Comparison of ENCODE assay signal across 7 cellular contexts in the genomic region with DNA sequence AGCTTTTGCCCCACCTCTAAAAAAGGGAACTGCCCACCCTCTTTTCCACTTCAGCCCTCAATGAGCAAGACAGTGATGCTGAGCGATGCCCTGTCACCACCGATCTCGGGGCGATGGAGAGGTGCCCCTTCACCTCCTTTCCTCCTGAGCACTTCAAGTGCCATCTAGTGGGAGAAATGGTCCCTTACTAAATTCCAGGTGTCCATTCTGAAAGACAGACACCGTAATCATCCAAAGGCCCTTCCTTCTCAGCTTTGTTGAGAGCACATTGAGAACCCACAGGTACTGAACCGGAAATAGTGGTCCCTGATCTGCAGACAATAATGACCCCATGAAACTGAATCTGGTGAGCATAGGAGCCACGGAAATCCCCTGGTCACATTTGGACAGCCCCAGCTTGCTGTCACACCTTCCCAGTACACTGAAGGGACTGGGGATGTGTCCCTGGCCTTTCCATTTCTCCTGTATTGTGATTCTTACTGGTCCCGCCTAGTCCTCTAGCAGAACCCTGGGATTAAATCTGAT. TPM values are rescaled to one million over a fixed set of nuclear protein-coding genes. Genes with fewer than 3 reads are reported as not detected.
DNase-seq lines count a peak whose midpoint lies in the region; ATAC-seq, FAIRE-seq and TF ChIP-seq lines count a peak whose summit lies in the region.

No MANE protein-coding gene starts in this region.

- no peaks in the 10 kb centered on the region for H3K9me2 ChIP-seq in PC-3 (replicated peaks; ENCODE audit: low read length)

- POLR2A ChIA-PET in GM10248 (lab: Yijun Ruan, JAX) = no interaction called here
- POLR2A ChIA-PET in PC-3 (lab: Charles Lee; ENCODE audit: unreplicated experiment) = no interaction called here
- POLR2A ChIA-PET in GM12878 (lab: Charles Lee) = interaction anchor here (0.8 to 1.4 kb wide), 5 partner anchors 10 to 517 kb away, joined by 3 to 9 read pairs (median 3); no protein-coding TSS in a partner anchor

- CTCF ChIA-PET in GM10248 (lab: Yijun Ruan, JAX) (interaction anchor here (0.8 to 5.1 kb wide), 17 partner anchors 10 to 761 kb away, joined by 3 to 72 read pairs (median 5); no protein-coding TSS in a partner anchor), PC-3 (lab: Charles Lee) (interaction anchor here (0.6 kb wide), 1 partner anchor 221 kb away, joined by 3 read pairs; no protein-coding TSS in a partner anchor), GM12878 (lab: Yijun Ruan, JAX) (interaction anchor here (0.6 to 4.9 kb wide), 21 partner anchors 10 to 766 kb away, joined by 3 to 147 read pairs (median 5); a partner anchor contains a TSS)

- H3K9me3 ChIP-seq in PC-3 (ENCODE audit: low read length) (no peaks in the 10 kb centered on the region), GM12878 (replicated peaks; ENCODE audit: control insufficient read depth, insufficient read depth, low read length) (no peaks in the 10 kb centered on the region), thoracic aorta (no peaks in the 10 kb centered on the region)

- H3K9ac ChIP-seq in PC-3 (ENCODE audit: low read length) (no peak overlapping the region), GM12878 (ENCODE audit: control insufficient read depth, insufficient read depth, low read length) (no peak overlapping the region)

- whole genome bisulfite sequencing in GM12878 (ENCODE audit: insufficient coverage, insufficient replicate concordance, low lambda C conversion rate, missing lambda C conversion rate) = 13% methylated on average over 8 of the region's 8 CpGs

- H3K36me3 ChIP-seq in PC-3 (ENCODE audit: low read depth, low read length) = peaks cover 83% of the 10 kb centered on the region
- H3K36me3 ChIP-seq in GM12878 (ENCODE audit: control insufficient read depth in 2 of 2, insufficient read depth in 2 of 2, low read length in 1 of 2) = peaks cover 0 to 4% of the 10 kb centered on the region in 2 experiments
- H3K36me3 ChIP-seq in thoracic aorta = peaks cover 25% of the 10 kb centered on the region

- in situ Hi-C loops in GM12878 (cut with MboI) = loop anchor here (5.0 kb wide), 1 partner anchor 494 kb away; no protein-coding TSS in a partner anchor

- H3K27ac ChIP-seq in PC-3 (ENCODE audit: low read length) (no peak overlapping the region), GM12878 (ENCODE audit: control insufficient read depth, insufficient read depth) (peak overlapping the region; percentile 61), thoracic aorta (no peak overlapping the region)

- TF ChIP-seq EP300 in GM12878 (IDR thresholded peaks at IDR 0.05; ENCODE audit: borderline replicate concordance in 1 of 2, control insufficient read depth in 1 of 2, low read depth in 2 of 2, low read length in 2 of 2) = peak; percentile 89 to 90

- H3K4me2 ChIP-seq in PC-3 (ENCODE audit: low read length) = no peak overlapping the region
- H3K4me2 ChIP-seq in GM12878 (ENCODE audit: control insufficient read depth, insufficient read depth) = peak overlapping the region; percentile 77

- H3K79me2 ChIP-seq in PC-3 (ENCODE audit: low read length) (no peaks in the 10 kb centered on the region), GM12878 (ENCODE audit: control insufficient read depth, insufficient read depth, low read length) (no peaks in the 10 kb centered on the region)

- RAD21 ChIA-PET in GM12878 (lab: Charles Lee; ENCODE audit: unreplicated experiment) = interaction anchor here (0.8 to 5.5 kb wide), 12 partner anchors 9 to 516 kb away, joined by 3 to 91 read pairs (median 7); a partner anchor contains a TSS

- ATAC-seq in GM19455 (IDR thresholded peaks at IDR 0.05; ENCODE audit: unreplicated experiment) (peak; percentile 85), HG03342 (IDR thresholded peaks at IDR 0.05; ENCODE audit: unreplicated experiment) (peak; percentile 79), PC-3 (peak; percentile 66), GM12878 (peak; percentile 88), left colon (peak; percentile 57), thoracic aorta (ENCODE audit: insufficient number of reproducible peaks, low FRiP score, low read depth) (no peak)

- H3K27me3 ChIP-seq in PC-3 (ENCODE audit: low read length) (no peaks in the 10 kb centered on the region), GM12878 (replicated peaks in 1 of 2; ENCODE audit: control insufficient read depth in 2 of 2, insufficient read depth in 2 of 2, low read length in 1 of 2) (no peaks in the 10 kb centered on the region), thoracic aorta (replicated peaks; ENCODE audit: insufficient read depth) (no peaks in the 10 kb centered on the region)

- peak; percentile 73 for DNase-seq in GM10248 (ENCODE audit: extremely low spot score)
- DNase-seq in PC-3 = peak; percentile 68
- peak; percentile 93 for DNase-seq in GM12878 (ENCODE audit: low read depth, low spot score)
- peak in 1 of 2 donors; percentile 21 for DNase-seq in left colon
- no peak for DNase-seq in thoracic aorta (ENCODE audit: low spot score)

- H3K4me1 ChIP-seq in PC-3 (ENCODE audit: insufficient read depth, low read length) = no peaks in the 10 kb centered on the region
- H3K4me1 ChIP-seq in GM12878 (ENCODE audit: control insufficient read depth, insufficient read depth, low read length) = peaks cover 30% of the 10 kb centered on the region
- peaks cover 0 to 12% of the 10 kb centered on the region in 2 donors for H3K4me1 ChIP-seq in thoracic aorta (ENCODE audit: control insufficient read depth in 1 of 2, low read depth in 2 of 2)

- no peak overlapping the region for H2AFZ ChIP-seq in PC-3 (ENCODE audit: low read length)
- no peak overlapping the region; the same call in 1 of the 2 replicates for H2AFZ ChIP-seq in GM12878 (ENCODE audit: control insufficient read depth, low read depth, low read length)

- H3K4me3 ChIP-seq in PC-3 (ENCODE audit: low read length) (no peak overlapping the region), GM12878 (no peak overlapping the region), thoracic aorta (no peak overlapping the region)

- H3F3A ChIP-seq in PC-3 (ENCODE audit: low read length, unreplicated experiment) = no peaks in the 10 kb centered on the region

- peak; percentile 89 for TF ChIP-seq RAD21 in GM12878 (IDR thresholded peaks at IDR 0.05; ENCODE audit: insufficient read depth, low read depth, low read length)

- H4K20me1 ChIP-seq in PC-3 (ENCODE audit: low read length) = no peaks in the 10 kb centered on the region
- no peaks in the 10 kb centered on the region for H4K20me1 ChIP-seq in GM12878 (ENCODE audit: control insufficient read depth, insufficient read depth)

- BruUV-seq in PC-3 (replicated peaks; lab: Mats Ljungman, UMichigan) = no TSS peak
- no TSS peak for BruUV-seq in GM12878 (replicated peaks; lab: Mats Ljungman, UMichigan)

- no peak for TF ChIP-seq POLR2A in GM12878 (IDR thresholded peaks at IDR 0.05; ENCODE audit: low read depth, low read length)

- intact Hi-C loops in PC-3 (cut with micrococcal nuclease) = no loop called here
- intact Hi-C loops in GM12878 (cut with micrococcal nuclease; ENCODE audit: unreplicated experiment) = loop anchor here (1.0 to 2.0 kb wide), 3 partner anchors 17 to 491 kb away; a partner anchor contains a TSS
- intact Hi-C loops in left colon (cut with DNase I, micrococcal nuclease) = loop anchor here in 1 of 2 donors (10.0 kb wide), 1 partner anchor 487 kb away; no protein-coding TSS in a partner anchor

- TF ChIP-seq CTCF in GM10248 (IDR thresholded peaks at IDR 0.05; ENCODE audit: control extremely low read depth, extremely low read depth, low read depth, missing control alignments) = peak; percentile 62
- TF ChIP-seq CTCF in PC-3 (conservative IDR thresholded peaks at IDR 0.05; ENCODE audit: low read depth, low read length) = peak; percentile 86
- TF ChIP-seq CTCF in GM12878 (IDR thresholded peaks at IDR 0.05 in 2 of 3, conservative IDR thresholded peaks at IDR 0.05 in 1 of 3; ENCODE audit: control insufficient read depth in 2 of 3, extremely low read depth in 1 of 3, insufficient read depth in 1 of 3, low read depth in 3 of 3, low read length in 3 of 3) = peak; percentile 61 to 76 (median 74); a peak in 5 of 6 replicates
- TF ChIP-seq CTCF in thoracic aorta (IDR thresholded peaks at IDR 0.05) = peak; percentile 32

- SMC1A ChIA-PET in GM12878 (lab: Charles Lee; ENCODE audit: uncharacterized antibody, unreplicated experiment) = interaction anchor here (0.8 to 5.3 kb wide), 17 partner anchors 10 to 493 kb away, joined by 3 to 74 read pairs (median 4); a partner anchor contains a TSS

- FAIRE-seq in GM12878 (lab: Jason Lieb, UNC) = peak; percentile 95

RNA-seq across cellular contexts. Expression of a gene that starts 38.5 kb away (rescaled TPM):
- total RNA-seq in PC-3 (2014; rRNA removed) (10.4 and 13.0 TPM in 2 replicates), GM12878 (2014; rRNA removed) (14.9 and 19.3 TPM in 2 replicates), GM12878 (2014; rRNA removed; fragmentation: Illumina TruSeq; extraction: Trizol) (16.3 and 16.9 TPM in 2 replicates), GM12878 (2021) (12.3 and 14.2 TPM in 2 replicates), left colon (10 to 100 TPM; 13.5 to 16.2 TPM), thoracic aorta (10 to 100 TPM; 14.8 to 31.7 TPM)
- 13.7 and 14.0 TPM in 2 replicates for total RNA-seq in GM12878 (2013; cell fraction: nucleolus; rRNA removed)
- 6.8 TPM for polyA plus RNA-seq in GM12878 (2011; ENCODE audit: low read depth)
- polyA plus RNA-seq in GM12878 (2011; rRNA removed) (8.7 and 10.3 TPM in 2 replicates), GM12878 (2014; fragmentation: Illumina TruSeq; extraction: Trizol) (12.7 and 16.8 TPM in 2 replicates), GM12878 (2014; fragmentation: Nextera tagmentation; extraction: Ambion mirVana) (1 to 10 TPM; 1.4 to 3.7 TPM), GM12878 (2014; rRNA removed) (10.8 and 11.5 TPM in 2 replicates), GM12878 (2016; fragmentation: Nextera tagmentation; extraction: Ambion mirVana) (10 to 100 TPM; 13.5 to 13.9 TPM)
- polyA plus RNA-seq in GM12878 (2011; cell fraction: cytosol; rRNA removed) = 5.6 and 5.7 TPM in 2 replicates
- polyA plus RNA-seq in GM12878 (2011; cell fraction: nucleus; rRNA removed) = 9.7 and 10.0 TPM in 2 replicates
- 12.3 and 13.7 TPM in 2 replicates for polyA plus RNA-seq in GM12878 (2012)
- 3.6 and 3.7 TPM in 2 replicates for polyA minus RNA-seq in GM12878 (2011; rRNA and poly(A)+ RNA removed)
- 2.8 and 5.2 TPM in 2 replicates for polyA minus RNA-seq in GM12878 (2011; cell fraction: cytosol; rRNA and poly(A)+ RNA removed)
- polyA minus RNA-seq in GM12878 (2011; cell fraction: nucleus; rRNA and poly(A)+ RNA removed) = 3.3 and 4.0 TPM in 2 replicates

RNA-seq across cellular contexts. Expression of a gene that starts 54.6 kb away (rescaled TPM):
- 23.5 and 25.6 TPM in 2 replicates for total RNA-seq in PC-3 (2014; rRNA removed)
- 58.3 and 61.7 TPM in 2 replicates for total RNA-seq in GM12878 (2013; cell fraction: nucleolus; rRNA removed)
- total RNA-seq in GM12878 (2014; rRNA removed) = 18.5 and 22.2 TPM in 2 replicates
- 21.8 and 22.4 TPM in 2 replicates for total RNA-seq in GM12878 (2014; rRNA removed; fragmentation: Illumina TruSeq; extraction: Trizol)
- total RNA-seq in GM12878 (2021) = 21.7 and 22.3 TPM in 2 replicates
- 4.1 TPM for polyA plus RNA-seq in GM12878 (2011; ENCODE audit: low read depth)
- polyA plus RNA-seq in GM12878 (2011; rRNA removed) = 26.7 and 59.4 TPM in 2 replicates
- 4.4 and 4.5 TPM in 2 replicates for polyA plus RNA-seq in GM12878 (2011; cell fraction: cytosol; rRNA removed)
- 24.0 and 26.2 TPM in 2 replicates for polyA plus RNA-seq in GM12878 (2011; cell fraction: nucleus; rRNA removed)
- polyA plus RNA-seq in GM12878 (2012) = 7.7 and 12.3 TPM in 2 replicates
- 33.4 and 39.4 TPM in 2 replicates for polyA plus RNA-seq in GM12878 (2014; fragmentation: Illumina TruSeq; extraction: Trizol)
- 10 to 100 TPM; 15.8 to 30.7 TPM for polyA plus RNA-seq in GM12878 (2014; fragmentation: Nextera tagmentation; extraction: Ambion mirVana)
- polyA plus RNA-seq in GM12878 (2014; rRNA removed) = 11.3 and 16.7 TPM in 2 replicates
- 10 to 100 TPM; 42.5 to 55.2 TPM for polyA plus RNA-seq in GM12878 (2016; fragmentation: Nextera tagmentation; extraction: Ambion mirVana)
- 17.1 and 21.9 TPM in 2 replicates for polyA minus RNA-seq in GM12878 (2011; rRNA and poly(A)+ RNA removed)
- 7.5 and 9.0 TPM in 2 replicates for polyA minus RNA-seq in GM12878 (2011; cell fraction: cytosol; rRNA and poly(A)+ RNA removed)
- 34.7 and 52.3 TPM in 2 replicates for polyA minus RNA-seq in GM12878 (2011; cell fraction: nucleus; rRNA and poly(A)+ RNA removed)
- 1 to 10 TPM; 2.6 to 3.9 TPM for total RNA-seq in left colon
- total RNA-seq in thoracic aorta = 1 to 10 TPM in 1 of 2 donors, under 1 TPM in 1; 0.54 to 2.6 TPM

Comparison
In these comparisons a context has a peak if more than half of its experiments do, and no peak if none do; other contexts are left out.
1. CTCF ChIP-seq: peak in every context shown above with its lines; median percentile 86 in PC-3; 74 in GM12878; 62 in GM10248; 32 in thoracic aorta.